8 cellular contexts compared by ENCODE assay signal in the genomic region with DNA sequence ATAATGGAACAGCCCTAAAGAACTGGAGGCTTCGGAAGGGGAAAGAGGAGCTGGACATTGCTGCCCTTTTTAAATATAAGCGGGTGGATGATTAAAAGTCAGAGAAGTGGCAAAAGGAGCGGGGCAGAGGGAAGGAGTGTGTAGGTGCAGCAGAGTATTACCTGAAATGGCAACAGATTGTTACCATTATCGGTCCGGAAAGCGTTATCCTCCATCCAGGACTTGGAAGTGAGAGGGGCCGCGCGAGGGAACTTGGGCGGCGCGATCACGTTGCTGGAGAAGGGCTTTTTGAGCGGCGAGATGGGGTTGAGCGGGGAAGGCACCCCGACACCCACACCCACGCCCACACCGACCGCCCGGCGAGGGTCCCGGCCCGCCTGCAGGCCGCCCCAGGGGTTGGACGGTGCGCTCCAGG. TPM values are rescaled to one million over a fixed set of nuclear protein-coding genes. Genes with fewer than 3 reads are reported as not detected.
DNase-seq lines count a peak whose midpoint lies in the region; ATAC-seq and TF ChIP-seq lines count a peak whose summit lies in the region.

No MANE protein-coding gene starts in this region.

- peak overlapping the region; percentile 91 for H3K4me3 Mint-ChIP-seq in WTC11

- no peak for TF ChIP-seq EP300 in sigmoid colon (IDR thresholded peaks at IDR 0.05)

- CTCF ChIA-PET in WTC11 (lab: Charles Lee), result interaction anchor here (1.0 kb wide), 2 partner anchors 23 to 56 kb away, joined by 3 read pairs; no protein-coding TSS in a partner anchor

- POLR2A ChIA-PET in WTC11 (lab: Charles Lee), result interaction anchor here (1.2 to 2.1 kb wide), 2 partner anchors 20 to 52 kb away, joined by 3 to 8 read pairs; partner anchors contain the start of genes CPEB3 and MARCHF5

- no peaks in the 10 kb centered on the region for H3K9me3 Mint-ChIP-seq in WTC11

- TF ChIP-seq CTCF in GM12875 (IDR thresholded peaks at IDR 0.05; ENCODE audit: borderline replicate concordance, insufficient read depth, low read depth, low read length) (no peak), WTC11 (IDR thresholded peaks at IDR 0.05) (no peak), sigmoid colon (IDR thresholded peaks at IDR 0.05) (no peak)

- H3K4me3 ChIP-seq in GM12875 (ENCODE audit: low read depth, low read length) (peak overlapping the region; percentile 18), sigmoid colon (peak overlapping the region; percentile 72 to 82 (median 77))

- H3K36me3 ChIP-seq in sigmoid colon, result peaks cover 0 to 6% (median 0%) of the 10 kb centered on the region in 4 donors

- H3K27ac Mint-ChIP-seq in WTC11, result no peak overlapping the region

- peaks cover 40% of the 10 kb centered on the region for H3K27me3 Mint-ChIP-seq in WTC11 (ENCODE audit: low read depth)

- no peak for DNase-seq in WTC11 (ENCODE audit: low spot score)
- DNase-seq in left ventricle myocardium superior, result no peak
- peak; percentile 63 for DNase-seq in sigmoid colon
- DNase-seq in ACHN, result no peak
- DNase-seq in activated effector memory CD4-positive, alpha-beta T cell treated with Interleukin-2 at 50 U/mL for 16 hours, result no peak
- no peak for DNase-seq in activated CD4-positive, alpha-beta T cell treated with anti-CD3 and anti-CD28 coated beads, Interleukin-2, amount 50 U/mL, for 4 hours

- intact Hi-C loops in left ventricle myocardium superior (cut with micrococcal nuclease), result no loop called here
- intact Hi-C loops in sigmoid colon (cut with DNase I), result no loop called here

- H3K4me1 Mint-ChIP-seq in WTC11, result peaks cover 36% of the 10 kb centered on the region

- no peak for TF ChIP-seq POLR2A in sigmoid colon (IDR thresholded peaks at IDR 0.05)

- peaks cover 0 to 56% (median 37%) of the 10 kb centered on the region in 4 donors for H3K4me1 ChIP-seq in sigmoid colon

- ATAC-seq in WTC11 (peak; percentile 6), left ventricle myocardium superior (peak; percentile 5), GM19467 (IDR thresholded peaks at IDR 0.05; ENCODE audit: unreplicated experiment) (no peak)

- 11 to 42% methylated on average over 27 of the region's 27 CpGs for WGBS in sigmoid colon, 2 donors

- no peaks in the 10 kb centered on the region for H3K27me3 ChIP-seq in sigmoid colon

- H3K36me3 Mint-ChIP-seq in WTC11, result no peaks in the 10 kb centered on the region

- no peaks in the 10 kb centered on the region for H3K9me3 ChIP-seq in sigmoid colon

- in situ Hi-C loops in ACHN (cut with HindIII; ENCODE audit: low pct_ligation_motif_present, low pct_unique_long_range_greater_than_20kb, low sequenced_read_pairs), result no loop called here

- H3K27ac ChIP-seq in sigmoid colon, result peak overlapping the region; percentile 88 to 94 (median 89)

TF ChIP-seq in WTC11, 78 proteins besides CTCF, POLR2A, EP300 and RAD21 (continues in another document):
- no peak for TF ChIP-seq PREB (CRISPR knock-in tag; IDR thresholded peaks at IDR 0.05; ENCODE audit: borderline replicate concordance)
- no peak for TF ChIP-seq NR1H2 (CRISPR knock-in tag; IDR thresholded peaks at IDR 0.05)
- peak; percentile 55; the same call in 1 of the 2 replicates for TF ChIP-seq ZNF423 (CRISPR knock-in tag; IDR thresholded peaks at IDR 0.05)
- TF ChIP-seq KAT7 (CRISPR knock-in tag; IDR thresholded peaks at IDR 0.05; ENCODE audit: borderline replicate concordance), result no peak
- no peak for TF ChIP-seq NFATC4 (CRISPR knock-in tag; IDR thresholded peaks at IDR 0.05)
- no peak for TF ChIP-seq ZNF512 (CRISPR knock-in tag; IDR thresholded peaks at IDR 0.05; ENCODE audit: borderline replicate concordance)
- TF ChIP-seq E2F4 (CRISPR knock-in tag; IDR thresholded peaks at IDR 0.05; ENCODE audit: borderline replicate concordance, low read depth), result no peak
- TF ChIP-seq ERG (CRISPR knock-in tag; IDR thresholded peaks at IDR 0.05), result no peak
- TF ChIP-seq FOXK1 (CRISPR knock-in tag; IDR thresholded peaks at IDR 0.05), result no peak
- no peak for TF ChIP-seq ZMAT4 (CRISPR knock-in tag; IDR thresholded peaks at IDR 0.05)
- 0 out of 2 replicates have a peak, but pooled peaks have one; percentile 36 for TF ChIP-seq ARID4B (CRISPR knock-in tag; IDR thresholded peaks at IDR 0.05; ENCODE audit: borderline replicate concordance)
- TF ChIP-seq SP1 (CRISPR knock-in tag; conservative IDR thresholded peaks at IDR 0.05), result no peak

RNA-seq across cellular contexts. Expression of gene CPEB3, which starts 51.7 kb away (rescaled TPM):
- 1.9 to 2.4 TPM (median 2.4 TPM) in 3 replicates for total RNA-seq in WTC11 (2021)
- total RNA-seq in left ventricle myocardium superior, result 18.0 TPM
- total RNA-seq in sigmoid colon, result 1 to 10 TPM; 6.6 to 7.7 (median 7.3) TPM
- 1 to 10 TPM; 1.6 to 2.3 (median 1.8) TPM for polyA plus RNA-seq in sigmoid colon

RNA-seq across cellular contexts. Expression of gene MARCHF5, which starts 51.8 kb away (rescaled TPM):
- total RNA-seq in WTC11 (2021), result 26.7 to 32.2 TPM (median 26.8 TPM) in 3 replicates
- 32.9 TPM for total RNA-seq in left ventricle myocardium superior
- total RNA-seq in sigmoid colon, result 10 to 100 TPM in 3 of 4 donors, 1 to 10 TPM in 1; 9.5 to 23.5 (median 16.7) TPM
- polyA plus RNA-seq in sigmoid colon, result 10 to 100 TPM; 15.0 to 30.5 (median 19.0) TPM
